Comparison of ENCODE assay signal across 19 cellular contexts in the genomic region with DNA sequence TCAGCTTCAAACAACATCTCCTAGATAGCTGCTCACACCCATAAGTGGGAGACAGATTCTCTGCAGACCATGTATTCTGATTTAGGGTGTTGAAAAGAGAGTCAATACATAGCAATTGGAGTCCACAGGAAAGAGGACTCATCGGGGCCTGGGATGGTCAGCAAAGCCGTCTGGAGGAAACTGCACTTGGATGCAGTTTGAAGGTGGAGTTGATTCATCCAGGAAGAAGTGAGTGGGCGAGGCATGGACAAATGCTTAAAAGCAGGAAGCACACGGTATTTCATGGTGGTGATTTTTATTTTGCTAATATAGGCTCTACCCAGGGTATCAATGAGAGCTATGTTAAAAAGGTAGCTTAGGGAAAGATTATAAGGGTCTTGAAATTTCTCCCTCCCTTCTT. TPM values are rescaled to one million over a fixed set of nuclear protein-coding genes. Genes with fewer than 3 reads are reported as not detected.
"Had no signal": no experiment of that assay in that cellular context is flagged by ENCODE, and none has a peak within 500 bp of the region (broad histone marks: within the 10 kb centered on the region; RNA-seq: fewer than 3 reads in every experiment).

No MANE protein-coding gene starts in this region.

- DNase-seq: activated B cell treated with CpG ODN at 0.5 μM for 24 hours; activated CD4-positive, alpha-beta T cell treated with anti-CD3 and anti-CD28 coated beads for 48 hours; activated CD8-positive, alpha-beta T cell treated with anti-CD3 and anti-CD28 coated beads, Interleukin-2, amount 10 ng/mL, durations not matched to agents 7 days and 5 days; activated naive CD4-positive, alpha-beta T cell treated with anti-CD3 and anti-CD28 coated beads, Interleukin-2, amount 50 U/mL, for 16 hours; activated T-cell treated with anti-CD3 and anti-CD28 coated beads, Interleukin-2, amount 50 U/mL, for 4 hours; effector CD8-positive, alpha-beta T cell; esophagus squamous epithelium; foreskin fibroblast; hippocampal formation; islet precursor cell; nephron progenitor cell; occipital lobe; stimulated activated CD8-positive, alpha-beta memory T cell treated with anti-CD3 and anti-CD28 coated beads, Interleukin-4, amount 100 ng/mL, for 48 hours; stimulated activated naive CD4-positive, alpha-beta T cell treated with Interleukin-2 at 50 U/mL for 16 hours; T-cell; uterus had no signal

- H3K4me3 ChIP-seq: ascending aorta, esophagus squamous epithelium, lung, tibial nerve, uterus had no signal

- H3K36me3 ChIP-seq: ascending aorta, esophagus squamous epithelium, tibial nerve, uterus had no signal

- H3K27ac ChIP-seq: ascending aorta, esophagus squamous epithelium, tibial nerve, uterus had no signal

- H3K27me3 ChIP-seq: ascending aorta, esophagus squamous epithelium, tibial nerve, uterus had no signal

- H3K4me1 ChIP-seq: ascending aorta, esophagus squamous epithelium, tibial nerve, uterus had no signal

- H3K9me3 ChIP-seq: esophagus squamous epithelium, uterus had no signal

RNA-seq across cellular contexts. Expression of gene DIRAS3, which starts 36.8 kb away (rescaled TPM):
- total RNA-seq: activated B cell treated with CpG ODN at 0.5 μM for 24 hours; activated CD8-positive, alpha-beta T cell treated with anti-CD3 and anti-CD28 coated beads, Interleukin-2, amount 10 ng/mL, durations not matched to agents 7 days and 5 days; activated T-cell treated with anti-CD3 and anti-CD28 coated beads, Interleukin-2, amount 50 U/mL, for 4 hours; T-cell had no signal
